In the genomic region with DNA sequence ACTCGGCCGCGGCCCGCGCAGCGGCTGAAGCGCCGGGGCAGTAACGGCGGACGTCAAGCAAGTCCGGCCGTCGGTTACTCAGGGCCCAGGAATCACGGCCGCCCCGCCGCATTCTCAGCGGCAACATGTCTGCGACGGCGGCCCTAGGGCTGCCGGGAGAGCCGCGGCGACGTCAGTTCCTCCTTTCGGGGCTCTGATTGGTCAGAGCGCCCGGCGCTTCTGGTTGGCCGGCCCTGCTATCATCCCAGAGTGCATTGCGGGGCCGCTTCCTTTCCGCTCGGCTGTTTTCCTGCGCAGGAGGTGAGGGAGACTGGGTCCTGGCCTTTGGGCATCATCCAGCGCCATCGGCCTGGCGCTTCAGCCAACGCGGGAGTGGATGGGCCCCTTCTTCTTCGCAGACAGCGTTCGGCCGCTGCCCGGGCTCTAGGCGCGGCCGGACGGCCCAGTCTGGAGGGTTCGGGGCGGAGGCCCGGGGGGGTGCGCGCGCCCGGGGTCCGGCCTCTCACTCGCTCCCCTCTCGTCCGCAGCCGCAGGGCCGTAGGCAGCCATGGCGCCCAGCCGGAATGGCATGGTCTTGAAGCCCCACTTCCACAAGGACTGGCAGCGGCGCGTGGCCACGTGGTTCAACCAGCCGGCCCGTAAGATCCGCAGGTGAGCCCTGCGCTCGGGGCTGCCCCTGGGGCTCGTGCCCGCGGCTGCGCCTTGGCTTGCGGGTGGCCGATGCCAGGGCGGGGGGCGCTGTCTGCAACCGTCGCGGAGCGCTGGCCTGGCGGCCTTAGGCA, we compare ENCODE assay signal across 8 cellular contexts. TPM values are rescaled to one million over a fixed set of nuclear protein-coding genes. Genes with fewer than 3 reads are reported as not detected.
DNase-seq lines count a peak whose midpoint lies in the region; ATAC-seq, FAIRE-seq and TF ChIP-seq lines count a peak whose summit lies in the region.

A gene (plus strand): TSS at position 270 of the 782 bp plus-strand sequence. CDS start 278 bp downstream, at position 548.

- H3K27ac Mint-ChIP-seq in activated T-cell treated with anti-CD3 and anti-CD28 coated beads, Interleukin-2, amount 50 U/mL, for 72 hours, result peak within 1 kb of the TSS; percentile 100

- WGBS in esophagus muscularis mucosa, result 0% methylated on average over 5 of the region's 88 CpGs

- peak; percentile 83 for ATAC-seq in GM21737 (IDR thresholded peaks at IDR 0.05; ENCODE audit: unreplicated experiment)
- ATAC-seq in activated T-cell treated with anti-CD3 and anti-CD28 coated beads, Interleukin-2, amount 50 U/mL, for 72 hours (replicated peaks in 1 of 2), result peak; percentile 91 to 92

- H3K9ac ChIP-seq in Karpas-422 (ENCODE audit: low read length), result peak within 1 kb of the TSS; percentile 97

- DNase-seq in DMS53 treated with DMSO at 0.1 percent for 48 hours (lab: John Stamatoyannopoulos, UW; ENCODE audit: unreplicated experiment), result peak; percentile 81
- DNase-seq in Karpas-422, result peak; percentile 98
- peak; percentile 90 for DNase-seq in RCC 7860 (ENCODE audit: low spot score)
- DNase-seq in activated T-cell treated with anti-CD3 and anti-CD28 coated beads, Interleukin-2, amount 50 U/mL, for 72 hours, result peak; percentile 93 to 95
- peak; percentile 98 for DNase-seq in esophagus muscularis mucosa (ENCODE audit: extremely low spot score)
- DNase-seq in stimulated activated CD8-positive, alpha-beta memory T cell treated with anti-CD3 and anti-CD28 coated beads, Interleukin-7, amount 100 ng/mL, for 24 hours (ENCODE audit: low read depth), result peak; percentile 85

- H3K36me3 ChIP-seq in Karpas-422 (ENCODE audit: insufficient read depth, low read length), result peaks cover 35% of the 10 kb centered on the region
- H3K36me3 ChIP-seq in esophagus muscularis mucosa, result peaks cover 21 to 60% (median 59%) of the 10 kb centered on the region in 4 donors
- H3K36me3 ChIP-seq in muscle layer of duodenum (ENCODE audit: control insufficient read depth in 1 of 2, insufficient read depth in 2 of 2, low read length in 2 of 2), result peaks cover 43 to 57% of the 10 kb centered on the region in 2 donors

- peak within 1 kb of the TSS; percentile 92 for H3K4me3 ChIP-seq in Karpas-422 (ENCODE audit: low read length)
- peak within 1 kb of the TSS; percentile 75 to 98 (median 82) for H3K4me3 ChIP-seq in esophagus muscularis mucosa
- H3K4me3 ChIP-seq in muscle layer of duodenum (ENCODE audit: low read depth in 1 of 2, low read length in 2 of 2), result peak within 1 kb of the TSS; percentile 79 to 92

- H3K27me3 Mint-ChIP-seq in activated T-cell treated with anti-CD3 and anti-CD28 coated beads, Interleukin-2, amount 50 U/mL, for 72 hours (ENCODE audit: low read depth), result no peaks in the 10 kb centered on the region

- no peaks in the 10 kb centered on the region for H3K9me3 ChIP-seq in Karpas-422 (ENCODE audit: low read length)
- no peaks in the 10 kb centered on the region for H3K9me3 ChIP-seq in esophagus muscularis mucosa
- H3K9me3 ChIP-seq in muscle layer of duodenum (ENCODE audit: control insufficient read depth in 1 of 2, low read length in 2 of 2), result no peaks in the 10 kb centered on the region

- TF ChIP-seq POLR2A in esophagus muscularis mucosa (IDR thresholded peaks at IDR 0.05; ENCODE audit: low read depth), result peak; percentile 93

- peak within 1 kb of the TSS; percentile 97 for H3K4me2 ChIP-seq in Karpas-422 (ENCODE audit: low read depth, low read length, poor library complexity, severe bottlenecking)

- intact Hi-C loops in esophagus muscularis mucosa (cut with DNase I), result loop anchor here (5.0 kb wide), 1 partner anchor 233 kb away; no protein-coding TSS in a partner anchor

- peaks cover 59% of the 10 kb centered on the region for H3K4me1 Mint-ChIP-seq in activated T-cell treated with anti-CD3 and anti-CD28 coated beads, Interleukin-2, amount 50 U/mL, for 72 hours (ENCODE audit: low read depth)

- no peak for TF ChIP-seq EP300 in esophagus muscularis mucosa (IDR thresholded peaks at IDR 0.05)

- H3K9me3 Mint-ChIP-seq in activated T-cell treated with anti-CD3 and anti-CD28 coated beads, Interleukin-2, amount 50 U/mL, for 72 hours, result no peaks in the 10 kb centered on the region

- peak within 1 kb of the TSS; percentile 100 for H3K4me3 Mint-ChIP-seq in activated T-cell treated with anti-CD3 and anti-CD28 coated beads, Interleukin-2, amount 50 U/mL, for 72 hours

- no peaks in the 10 kb centered on the region for H3K9me2 ChIP-seq in Karpas-422 (replicated peaks; ENCODE audit: insufficient read depth, low read length)

- peak in 1 of 3 experiments; percentile 30 for TF ChIP-seq CTCF in esophagus muscularis mucosa (IDR thresholded peaks at IDR 0.05)

- H3K79me2 ChIP-seq in Karpas-422 (ENCODE audit: low read length), result peaks cover 17% of the 10 kb centered on the region

- H4K20me1 ChIP-seq in Karpas-422 (ENCODE audit: insufficient read depth, low read depth, low read length), result peaks cover 36% of the 10 kb centered on the region

- H3K4me1 ChIP-seq in Karpas-422 (ENCODE audit: low read length), result peaks cover 49% of the 10 kb centered on the region
- peaks cover 43 to 75% (median 68%) of the 10 kb centered on the region in 4 donors for H3K4me1 ChIP-seq in esophagus muscularis mucosa
- H3K4me1 ChIP-seq in muscle layer of duodenum (ENCODE audit: control insufficient read depth in 1 of 2, insufficient read depth in 2 of 2, low read length in 2 of 2), result peaks cover 14 to 41% of the 10 kb centered on the region in 2 donors

- H3K27me3 ChIP-seq in Karpas-422 (ENCODE audit: low read length) (no peaks in the 10 kb centered on the region), esophagus muscularis mucosa (peaks cover 0 to 4% (median 0%) of the 10 kb centered on the region in 4 donors), muscle layer of duodenum (ENCODE audit: low read depth, low read length) (no peaks in the 10 kb centered on the region)

- peaks cover 15 to 30% of the 10 kb centered on the region in 2 donors for H3K36me3 Mint-ChIP-seq in activated T-cell treated with anti-CD3 and anti-CD28 coated beads, Interleukin-2, amount 50 U/mL, for 72 hours (ENCODE audit: insufficient read depth in 2 of 2)

- H3K27ac ChIP-seq in Karpas-422 (ENCODE audit: low read length) (peak within 1 kb of the TSS; percentile 86), esophagus muscularis mucosa (replicated peaks in 1 of 4) (peak within 1 kb of the TSS; percentile 94 to 99 (median 98)), muscle layer of duodenum (ENCODE audit: low read length) (peak within 1 kb of the TSS; percentile 96)

- H2AFZ ChIP-seq in Karpas-422 (ENCODE audit: low read length), result no peak within 1 kb of the TSS

- FAIRE-seq in RCC 7860 (lab: Jason Lieb, UNC), result peak; percentile 16

RNA-seq across cellular contexts. Expression of the gene that starts here (rescaled TPM):
- 6,565 and 10,922 TPM in 2 replicates for total RNA-seq in Karpas-422 (2014; rRNA removed; shearing (Covaris generic); ENCODE audit: low replicate concordance)
- 1,000 to 10,000 TPM; 3,140 to 3,274 TPM for total RNA-seq in activated T-cell treated with anti-CD3 and anti-CD28 coated beads, Interleukin-2, amount 50 U/mL, for 72 hours
- total RNA-seq in esophagus muscularis mucosa, result 1,000 to 10,000 TPM; 4,039 to 6,804 (median 5,312) TPM

Comparison
In these comparisons a context has a peak if more than half of its experiments do, and no peak if none do; other contexts are left out.
1. Peak in every context shown above with its lines: DNase-seq, ATAC-seq, H3K4me3 ChIP-seq and H3K27ac ChIP-seq.